8 cellular contexts compared by ENCODE assay signal in genomic region chr14:21748869-21749303, GRCh38.
A peak's percentile ranks its signal among the peaks of the same experiment; 100 is the strongest.
DNase-seq lines count a peak whose midpoint lies in the region; ATAC-seq and TF ChIP-seq lines count a peak whose summit lies in the region.

No MANE protein-coding gene starts in this region.

- H3K27ac ChIP-seq in RWPE2 (ENCODE audit: poor library complexity, severe bottlenecking) (no peak overlapping the region), right cardiac atrium (ENCODE audit: low read length) (no peak overlapping the region), spleen (no peak overlapping the region)

- H3K36me3 ChIP-seq in RWPE2 (ENCODE audit: low read depth) (no peaks in the 10 kb centered on the region), spleen (no peaks in the 10 kb centered on the region)

- peaks cover 91% of the 10 kb centered on the region for H3K27me3 ChIP-seq in RWPE2 (ENCODE audit: insufficient read depth, poor library complexity, severe bottlenecking)
- no peaks in the 10 kb centered on the region for H3K27me3 ChIP-seq in right cardiac atrium (ENCODE audit: control insufficient read depth, insufficient read depth)
- peaks cover 0 to 7% (median 0%) of the 10 kb centered on the region in 7 donors for H3K27me3 ChIP-seq in spleen (replicated peaks in 1 of 7)

- H3K4me1 ChIP-seq in RWPE2 (ENCODE audit: insufficient read depth, poor library complexity, severe bottlenecking), result no peaks in the 10 kb centered on the region
- no peaks in the 10 kb centered on the region for H3K4me1 ChIP-seq in right cardiac atrium (ENCODE audit: control insufficient read depth, insufficient read depth, low read length)
- H3K4me1 ChIP-seq in spleen, result peaks cover 0 to 8% (median 0%) of the 10 kb centered on the region in 6 donors

- TF ChIP-seq CTCF in RWPE2 (IDR thresholded peaks at IDR 0.05; ENCODE audit: poor library complexity, severe bottlenecking) (peak; percentile 95), spleen (IDR thresholded peaks at IDR 0.05 in 8 of 11, conservative IDR thresholded peaks at IDR 0.05 in 3 of 11) (peak in 8 of 11 experiments; percentile 10 to 61 (median 50))

- intact Hi-C loops in right cardiac atrium (cut with DNase I), result no loop called here
- intact Hi-C loops in spleen (cut with DNase I; ENCODE audit: low total_unique reads), result no loop called here

- peak; percentile 24 for DNase-seq in NCI-H2196 (lab: John Stamatoyannopoulos, UW; ENCODE audit: unreplicated experiment)
- DNase-seq in NCI-H2196 treated with DMSO at 0.1 percent for 48 hours (lab: John Stamatoyannopoulos, UW; ENCODE audit: unreplicated experiment), result no peak
- DNase-seq in RWPE2 (ENCODE audit: low spot score), result no peak
- peak; percentile 59 for DNase-seq in activated naive CD4-positive, alpha-beta T cell treated with anti-CD3 and anti-CD28 coated beads, Interleukin-2, amount 50 U/mL, for 16 hours
- peak in 2 of 3 donors; percentile 14 to 56 for DNase-seq in right cardiac atrium
- no peak for DNase-seq in spleen
- DNase-seq in NCI-H128 (lab: John Stamatoyannopoulos, UW; ENCODE audit: unreplicated experiment), result no peak

- ATAC-seq in HG03565 (IDR thresholded peaks at IDR 0.05; ENCODE audit: unreplicated experiment) (peak; percentile 49), RWPE2 (ENCODE audit: low read depth) (peak; percentile 96), right cardiac atrium (peak in 1 of 2 donors; percentile 61)

- H3K9me3 ChIP-seq in RWPE2 (ENCODE audit: severe bottlenecking) (no peaks in the 10 kb centered on the region), right cardiac atrium (ENCODE audit: control insufficient read depth, low read length) (no peaks in the 10 kb centered on the region), spleen (no peaks in the 10 kb centered on the region)

- H3K4me3 ChIP-seq in RWPE2 (ENCODE audit: severe bottlenecking), result no peak overlapping the region
- no peak overlapping the region for H3K4me3 ChIP-seq in right cardiac atrium (ENCODE audit: low read length)
- H3K4me3 ChIP-seq in spleen, result no peak overlapping the region

- no peak for TF ChIP-seq POLR2A in spleen (IDR thresholded peaks at IDR 0.05)

- 10% methylated on average over 5 of the region's 5 CpGs for WGBS in right cardiac atrium
- 3 to 8% (median 6%) methylated on average over 5 of the region's 5 CpGs for WGBS in spleen, 5 donors

Comparison
In these comparisons a context has a peak if more than half of its experiments do, and no peak if none do; other contexts are left out.
1. DNase-seq: peak in NCI-H2196 (single experiment), activated naive CD4-positive, alpha-beta T cell treated with anti-CD3 and anti-CD28 coated beads, Interleukin-2, amount 50 U/mL, for 16 hours (single experiment) and right cardiac atrium (2 of 3); none in NCI-H2196 treated with DMSO at 0.1 percent for 48 hours (single experiment), RWPE2 (single experiment), spleen (single experiment) and NCI-H128 (single experiment).